Comparison of ENCODE assay signal across 23 cellular contexts in genomic region chr9:124349675-124350484, GRCh38.
DNase-seq lines count a peak whose midpoint lies in the region; ATAC-seq, FAIRE-seq and TF ChIP-seq lines count a peak whose summit lies in the region.
"Had no signal": no experiment of that assay in that cellular context is flagged by ENCODE, and none has a peak within 500 bp of the region (broad histone marks: within the 10 kb centered on the region; RNA-seq: fewer than 3 reads in every experiment).

No MANE protein-coding gene starts in this region.

- H3K36me3 ChIP-seq in K562 (ENCODE audit: control insufficient read depth, insufficient read depth, low read length) (peaks cover 89% of the 10 kb centered on the region), osteoblast (ENCODE audit: insufficient read depth, low read length) (peaks cover 96% of the 10 kb centered on the region), A673 (ENCODE audit: insufficient read depth, low read length, poor library complexity, severe bottlenecking) (peaks cover 64% of the 10 kb centered on the region)
- H3K36me3 ChIP-seq: neural progenitor cell had no signal

- no peak for TF ChIP-seq EP300 in K562 (IDR thresholded peaks at IDR 0.05; ENCODE audit: low read length)

- no peak for ATAC-seq in K562
- ATAC-seq in GM18868 (IDR thresholded peaks at IDR 0.05; ENCODE audit: unreplicated experiment) = no peak
- ATAC-seq: mucosa of descending colon had no signal

- POLR2A ChIA-PET in K562 (lab: Yijun Ruan, JAX) = interaction anchor here (0.6 kb wide), 2 partner anchors 28 to 1806 kb away, joined by 3 read pairs; no protein-coding TSS in a partner anchor
- POLR2A ChIA-PET in A673 (lab: Charles Lee; ENCODE audit: low non-redundant PET) = no interaction called here

- BruUV-seq in K562 (replicated peaks; lab: Mats Ljungman, UMichigan) (no TSS peak), A673 (replicated peaks; lab: Mats Ljungman, UMichigan) (no TSS peak)

- no peak for TF ChIP-seq CTCF in K562 (IDR thresholded peaks at IDR 0.05 in 2 of 3, conservative IDR thresholded peaks at IDR 0.05 in 1 of 3; ENCODE audit: insufficient read depth in 2 of 3, low read depth in 1 of 3, low read length in 3 of 3)
- TF ChIP-seq CTCF in osteoblast (IDR thresholded peaks at IDR 0.05; ENCODE audit: extremely low read depth, low read depth, low read length) = no peak
- no peak for TF ChIP-seq CTCF in A673 (conservative IDR thresholded peaks at IDR 0.05; ENCODE audit: low read depth, low read length)

- H3K79me2 ChIP-seq in K562 (ENCODE audit: control insufficient read depth, insufficient read depth, low read length) = no peaks in the 10 kb centered on the region
- H3K79me2 ChIP-seq in osteoblast (ENCODE audit: insufficient read depth, low read length) = peaks cover 10% of the 10 kb centered on the region

- H3K4me2 ChIP-seq in K562 (ENCODE audit: insufficient read depth, low read length) (no peak overlapping the region), osteoblast (ENCODE audit: insufficient read depth, low read length) (no peak overlapping the region)
- H3K4me2 ChIP-seq: BLaER1, neural progenitor cell had no signal

- H2AFZ ChIP-seq in K562 (ENCODE audit: low read depth, low read length) (no peak overlapping the region), osteoblast (ENCODE audit: low read length) (no peak overlapping the region)
- H2AFZ ChIP-seq: neural progenitor cell had no signal

- H3K9me3 ChIP-seq in K562 (replicated peaks; ENCODE audit: control insufficient read depth, insufficient read depth, low read depth, low read length) (no peaks in the 10 kb centered on the region), osteoblast (ENCODE audit: low read depth, low read length) (no peaks in the 10 kb centered on the region), A673 (ENCODE audit: low read depth, low read length, poor library complexity, severe bottlenecking) (no peaks in the 10 kb centered on the region)
- H3K9me3 ChIP-seq: ascending aorta, BLaER1, Caco-2, mucosa of descending colon, tibial nerve had no signal

- DNase-seq in NCI-H1436 treated with DMSO at 0.1 percent for 48 hours (lab: John Stamatoyannopoulos, UW) (peak; percentile 4), NCI-H1436 (lab: John Stamatoyannopoulos, UW) (no peak), GM12891 (ENCODE audit: insufficient read length, low spot score) (no peak), K562 (ENCODE audit: extremely low read depth in 1 of 4, low spot score in 3 of 4) (no peak), osteoblast (ENCODE audit: insufficient read length, low spot score, missing footprints) (peak; percentile 76), A673 (ENCODE audit: low spot score) (no peak)
- DNase-seq in activated CD4-positive, alpha-beta T cell treated with anti-CD3 and anti-CD28 coated beads for 1 hour = no peak
- DNase-seq: 8988T; activated CD4-positive, alpha-beta T cell treated with anti-CD3 and anti-CD28 coated beads, Interleukin-2, amount 50 U/mL, for 4 hours; activated gamma-delta T cell treated with Interleukin-2 at 50 U/mL for 16 hours; cerebellar nuclear complex; GOT3; mucosa of descending colon; NCI-H510A treated with DMSO at 0.1 percent for 48 hours; stimulated activated CD4-positive, alpha-beta T cell treated with anti-CD3 and anti-CD28 coated beads, Interleukin-4, amount 100 ng/mL, for 24 hours; T-helper 2 cell had no signal

- no peak overlapping the region for H3K4me3 ChIP-seq in K562
- no peak overlapping the region for H3K4me3 ChIP-seq in osteoblast (ENCODE audit: insufficient read depth, low read length)
- H3K4me3 ChIP-seq in A673 (ENCODE audit: low read depth, low read length, poor library complexity, severe bottlenecking) = no peak overlapping the region
- H3K4me3 ChIP-seq: ascending aorta, BLaER1, mucosa of descending colon, neural progenitor cell, tibial nerve had no signal

- in situ Hi-C loops in K562 (cut with MboI) = no loop called here

- H3K27me3 ChIP-seq in K562 (ENCODE audit: control insufficient read depth in 2 of 2, insufficient read depth in 2 of 2, low read length in 2 of 2) (no peaks in the 10 kb centered on the region), osteoblast (ENCODE audit: insufficient read depth, low read length) (no peaks in the 10 kb centered on the region), A673 (replicated peaks; ENCODE audit: insufficient read depth, low read depth, low read length, poor library complexity) (no peaks in the 10 kb centered on the region)
- H3K27me3 ChIP-seq: ascending aorta, BLaER1, neural progenitor cell, tibial nerve had no signal

- 90% methylated on average over 20 of the region's 24 CpGs for WGBS in K562 (ENCODE audit: insufficient coverage, low coverage, missing lambda C conversion rate)

- peaks cover 3% of the 10 kb centered on the region for H3K9me1 ChIP-seq in K562 (ENCODE audit: control insufficient read depth, insufficient read depth, low read length)

- H4K20me1 ChIP-seq in K562 (replicated peaks; ENCODE audit: control insufficient read depth, insufficient read depth, low read length) (peaks cover 4% of the 10 kb centered on the region; the same call in 1 of the 2 replicates), osteoblast (ENCODE audit: insufficient read depth, low read length) (peaks cover 44% of the 10 kb centered on the region)

- no peak for TF ChIP-seq RAD21 in K562 (CRISPR knock-in tag; conservative IDR thresholded peaks at IDR 0.05 in 1 of 2, IDR thresholded peaks at IDR 0.05 in 1 of 2)

- CTCF ChIA-PET in K562 (lab: Yijun Ruan, JAX; ENCODE audit: low intra/inter-chr PET ratio) = no interaction called here
- CTCF ChIA-PET in A673 (lab: Charles Lee) = no interaction called here

- no peak for FAIRE-seq in GM12891 (lab: Jason Lieb, UNC)
- FAIRE-seq in K562 (lab: Jason Lieb, UNC) = no peak
- FAIRE-seq: RCC 7860 had no signal

- H3K9ac ChIP-seq in K562 (ENCODE audit: insufficient read depth in 1 of 2, low read depth in 2 of 2, low read length in 2 of 2) = no peak overlapping the region
- H3K9ac ChIP-seq: BLaER1, neural progenitor cell had no signal

- intact Hi-C loops in K562 (cut with micrococcal nuclease) = no loop called here
- intact Hi-C loops in A673 (cut with micrococcal nuclease; ENCODE audit: unreplicated experiment) = no loop called here

- H3K4me1 ChIP-seq in K562 (replicated peaks in 1 of 2; ENCODE audit: control insufficient read depth in 2 of 2, insufficient read depth in 2 of 2, low read length in 2 of 2) (peaks cover 0 to 19% of the 10 kb centered on the region in 2 experiments; a peak in 3 of 5 replicates), osteoblast (ENCODE audit: insufficient read depth, low read length) (no peaks in the 10 kb centered on the region), A673 (ENCODE audit: insufficient read depth, low read length, poor library complexity, severe bottlenecking) (no peaks in the 10 kb centered on the region)
- H3K4me1 ChIP-seq: ascending aorta, Caco-2, neural progenitor cell had no signal

- no peak overlapping the region for H3K27ac ChIP-seq in K562 (ENCODE audit: extremely low read depth, low read depth, low read length)
- H3K27ac ChIP-seq in osteoblast (ENCODE audit: low read depth, low read length) = no peak overlapping the region
- H3K27ac ChIP-seq in A673 (ENCODE audit: low read depth, low read length, poor library complexity, severe bottlenecking) = no peak overlapping the region
- H3K27ac ChIP-seq: ascending aorta, BLaER1, neural progenitor cell had no signal

- TF ChIP-seq POLR2A in GM12891 (IDR thresholded peaks at IDR 0.05; ENCODE audit: low read depth, low read length) = no peak
- no peak for TF ChIP-seq POLR2A in K562 (conservative IDR thresholded peaks at IDR 0.05)

TF ChIP-seq in GM12891, 5 proteins besides CTCF, POLR2A, EP300 and RAD21:
- TF ChIP-seq POLR2AphosphoS5 (IDR thresholded peaks at IDR 0.05; ENCODE audit: low read depth, low read length) = 0 out of 2 replicates have a peak, but pooled peaks have one; percentile 16
- TF ChIP-seq POU2F2 (IDR thresholded peaks at IDR 0.05; ENCODE audit: low read depth, low read length) = no peak

TF ChIP-seq in K562, 482 proteins besides CTCF, POLR2A, EP300 and RAD21:
- TF ChIP-seq POLR2AphosphoS5 (IDR thresholded peaks at IDR 0.05; ENCODE audit: control insufficient read depth, insufficient read depth, low read depth, low read length) = peak; percentile 32; the same call in 1 of the 2 replicates
- TF ChIP-seq RBM22 (IDR thresholded peaks at IDR 0.05; ENCODE audit: low read depth, low read length, poor library complexity, severe bottlenecking) = peak; percentile 78
- no peak for TF ChIP-seq TEAD1 (CRISPR knock-in tag; IDR thresholded peaks at IDR 0.05)
- peak; percentile 59; the same call in 1 of the 2 replicates for TF ChIP-seq POLR2G (IDR thresholded peaks at IDR 0.05; ENCODE audit: low read depth, low read length)

Comparison
In these comparisons a context has a peak if more than half of its experiments do, and no peak if none do; other contexts are left out.
1. DNase-seq: peak in NCI-H1436 treated with DMSO at 0.1 percent for 48 hours (single experiment) and osteoblast (single experiment); none in NCI-H1436 (single experiment), GM12891 (single experiment), K562 (0 of 4), A673 (single experiment) and activated CD4-positive, alpha-beta T cell treated with anti-CD3 and anti-CD28 coated beads for 1 hour (single experiment).